Comparison of ENCODE assay signal across 1 cellular context in genomic region chr4:71231753-71232420, GRCh38.
TF ChIP-seq lines count a peak whose summit lies in the region.

No MANE protein-coding gene starts in this region.

TF ChIP-seq in GM23338, 12 proteins besides CTCF, POLR2A, EP300 and RAD21 (continued from another document):
- TF ChIP-seq ZNF462 (CRISPR knock-in tag; IDR thresholded peaks at IDR 0.05) (no peak), ZNF331 (CRISPR knock-in tag; IDR thresholded peaks at IDR 0.05; ENCODE audit: low read depth) (no peak), ZNF114 (CRISPR knock-in tag; IDR thresholded peaks at IDR 0.05) (no peak)
